In genomic region chr4:152083348-152083747, GRCh38 we compare ENCODE assay signal across 21 cellular contexts.
DNase-seq lines count a peak whose midpoint lies in the region; ATAC-seq and TF ChIP-seq lines count a peak whose summit lies in the region.
"Had no signal": no experiment of that assay in that cellular context is flagged by ENCODE, and none has a peak within 500 bp of the region (broad histone marks: within the 10 kb centered on the region; RNA-seq: fewer than 3 reads in every experiment).

No MANE protein-coding gene starts in this region.

- no peak for DNase-seq in CD4-positive, alpha-beta T cell
- peak; percentile 40 for DNase-seq in SW480 (ENCODE audit: low spot score)
- DNase-seq in glomerular visceral epithelial cell (ENCODE audit: extremely low spot score): peak; percentile 46
- DNase-seq in left kidney (ENCODE audit: low read depth, low spot score): peak; percentile 68
- DNase-seq in NCI-H510A (lab: John Stamatoyannopoulos, UW): no peak
- DNase-seq in neuronal stem cell (ENCODE audit: low spot score): no peak
- DNase-seq in cardiac septum (ENCODE audit: low spot score): no peak
- DNase-seq: 8988T; C1 segment of cervical spinal cord; Caco-2; CD4-positive, CD25-positive, alpha-beta regulatory T cell; DMS153; DMS79; GDM1; H7; HFFc6; IMR-90 had no signal

- CTCF ChIA-PET in CD4-positive, alpha-beta T cell (lab: Charles Lee): no interaction called here

- peaks cover 91% of the 10 kb centered on the region for H3K4me1 Mint-ChIP-seq in CD4-positive, alpha-beta T cell (ENCODE audit: low read depth)

- WGBS in neuronal stem cell (ENCODE audit: extremely low coverage in 2 of 2, insufficient read length in 2 of 2, insufficient replicate concordance in 1 of 2), 2 donors: no CpG with 5 or more reads among the region's 6 CpGs

- no peak overlapping the region for H2AFZ ChIP-seq in neuronal stem cell (ENCODE audit: low read length)
- H2AFZ ChIP-seq: GM23338 had no signal

- H3K36me3 ChIP-seq in neuronal stem cell (replicated peaks in 1 of 2; ENCODE audit: control insufficient read depth in 2 of 2, insufficient read depth in 2 of 2, low read length in 2 of 2): no peaks in the 10 kb centered on the region

- H3K4me1 ChIP-seq in neuronal stem cell (ENCODE audit: control insufficient read depth in 2 of 2, insufficient read depth in 1 of 2, low read depth in 1 of 2, low read length in 2 of 2): no peaks in the 10 kb centered on the region
- H3K4me1 ChIP-seq: Caco-2 had no signal

- H3K4me3 Mint-ChIP-seq in CD4-positive, alpha-beta T cell: peak overlapping the region; percentile 5
- H3K4me3 Mint-ChIP-seq: B cell; CD4-positive, CD25-positive, alpha-beta regulatory T cell; GM23338; HFFc6 had no signal

- no peaks in the 10 kb centered on the region for H3K79me1 ChIP-seq in neuronal stem cell (ENCODE audit: low read depth, low read length)

- H2AK5ac ChIP-seq in neuronal stem cell (ENCODE audit: low read depth, low read length): no peak overlapping the region

- H3K36me3 Mint-ChIP-seq in CD4-positive, alpha-beta T cell (ENCODE audit: low read depth): no peaks in the 10 kb centered on the region
- H3K36me3 Mint-ChIP-seq: CD4-positive, CD25-positive, alpha-beta regulatory T cell had no signal

- H3K9ac ChIP-seq in neuronal stem cell (ENCODE audit: low read depth, low read length, poor library complexity): no peak overlapping the region

- no peak overlapping the region for H3K4me2 ChIP-seq in neuronal stem cell (ENCODE audit: insufficient read depth, low read length, poor library complexity, severe bottlenecking)
- H3K4me2 ChIP-seq: GM23338 had no signal

- no peak overlapping the region for H3K27ac Mint-ChIP-seq in CD4-positive, alpha-beta T cell
- H3K27ac Mint-ChIP-seq: B cell; CD4-positive, CD25-positive, alpha-beta regulatory T cell; GM23338; HFFc6 had no signal

- TF ChIP-seq CTCF in CD4-positive, alpha-beta T cell (IDR thresholded peaks at IDR 0.05): no peak

- H3K27ac ChIP-seq in CD4-positive, alpha-beta T cell (ENCODE audit: low read depth, low read length): no peak overlapping the region
- H3K27ac ChIP-seq in neuronal stem cell (replicated peaks; ENCODE audit: low read length): no peak overlapping the region

- no peak overlapping the region for H2BK12ac ChIP-seq in neuronal stem cell (ENCODE audit: low read length)

- POLR2A ChIA-PET in CD4-positive, alpha-beta T cell (lab: Charles Lee): interaction anchor here (7.8 kb wide), 1 partner anchor 18 kb away, joined by 52 read pairs; no protein-coding TSS in a partner anchor

- H2BK120ac ChIP-seq in neuronal stem cell (ENCODE audit: low read depth, low read length): no peak overlapping the region

- intact Hi-C loops in CD4-positive, alpha-beta T cell (cut with DNase I, micrococcal nuclease): loop anchor here in 1 of 2 experiments (10.0 kb wide), 1 partner anchor 51 kb away; no protein-coding TSS in a partner anchor
- intact Hi-C loops in cardiac septum (cut with DNase I): loop anchor here (10.0 kb wide), 1 partner anchor 279 kb away; no protein-coding TSS in a partner anchor

- H3K18ac ChIP-seq in neuronal stem cell (ENCODE audit: low read length): no peak overlapping the region

- no peaks in the 10 kb centered on the region for H3K9me3 ChIP-seq in CD4-positive, alpha-beta T cell (ENCODE audit: control insufficient read depth, low read length)
- H3K9me3 ChIP-seq in neuronal stem cell (replicated peaks in 1 of 2; ENCODE audit: control insufficient read depth in 2 of 2, insufficient read depth in 1 of 2, low read depth in 1 of 2, low read length in 2 of 2): peaks cover 0 to 1% of the 10 kb centered on the region in 2 donors
- H3K9me3 ChIP-seq: Caco-2 had no signal

- no peak overlapping the region for H2BK15ac ChIP-seq in neuronal stem cell (ENCODE audit: low read length)

- no peak overlapping the region for H4K91ac ChIP-seq in neuronal stem cell (ENCODE audit: low read depth, low read length, poor library complexity)

- H3K27me3 ChIP-seq in CD4-positive, alpha-beta T cell (ENCODE audit: control insufficient read depth, insufficient read depth, low read length): no peaks in the 10 kb centered on the region
- no peaks in the 10 kb centered on the region for H3K27me3 ChIP-seq in neuronal stem cell (ENCODE audit: control insufficient read depth in 3 of 3, insufficient read depth in 3 of 3, low read depth in 1 of 3, low read length in 3 of 3)

- no peak overlapping the region for H4K8ac ChIP-seq in neuronal stem cell (ENCODE audit: low read depth, low read length)

- no peak overlapping the region for H3K4me3 ChIP-seq in neuronal stem cell (ENCODE audit: low read length in 2 of 2)
- H3K4me3 ChIP-seq: GM23338 had no signal

- ATAC-seq in CD4-positive, alpha-beta T cell (ENCODE audit: poor library complexity): no peak
- no peak for ATAC-seq in HG02970 (IDR thresholded peaks at IDR 0.05; ENCODE audit: low FRiP score, unreplicated experiment)
- ATAC-seq: GM23338, HCT116 had no signal

- H3K23ac ChIP-seq in neuronal stem cell (ENCODE audit: low read depth, low read length, poor library complexity): no peak overlapping the region

- no peak overlapping the region for H3K4ac ChIP-seq in neuronal stem cell (ENCODE audit: low read length)

- H3K9me3 Mint-ChIP-seq in CD4-positive, alpha-beta T cell: peaks cover 4% of the 10 kb centered on the region
- H3K9me3 Mint-ChIP-seq: GM23338 had no signal

- no peak overlapping the region for H3K14ac ChIP-seq in neuronal stem cell (ENCODE audit: low read length)

- H2BK5ac ChIP-seq in neuronal stem cell (ENCODE audit: low read length): no peak overlapping the region

- H3K27me3 Mint-ChIP-seq in CD4-positive, alpha-beta T cell: no peaks in the 10 kb centered on the region

Comparison
In these comparisons a context has a peak if more than half of its experiments do, and no peak if none do; other contexts are left out.
1. DNase-seq: peak in SW480 (single experiment), glomerular visceral epithelial cell (single experiment) and left kidney (single experiment); none in CD4-positive, alpha-beta T cell (0 of 10), NCI-H510A (single experiment), neuronal stem cell (single experiment) and cardiac septum (single experiment).